Comparison of ENCODE assay signal across 1 cellular context in the genomic region with DNA sequence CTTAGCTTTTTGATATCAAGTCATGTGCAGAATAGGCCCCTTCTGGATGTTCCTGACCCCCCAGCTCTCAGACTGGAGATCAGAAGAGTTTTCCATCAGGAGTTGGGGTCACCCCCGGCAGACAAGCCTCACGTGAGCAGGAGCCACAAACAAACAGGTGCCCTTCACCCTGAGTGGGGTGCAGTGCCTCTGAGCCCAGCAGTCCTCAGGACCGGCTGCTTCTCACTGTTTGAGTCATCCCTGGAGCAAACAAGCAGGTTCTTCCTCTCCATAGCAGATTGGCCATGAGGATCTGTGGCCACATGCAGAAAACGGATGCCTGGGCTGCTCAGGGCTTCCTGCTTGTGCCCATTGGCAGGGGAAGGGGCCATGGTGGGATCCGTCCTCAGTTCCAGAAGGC.
TF ChIP-seq lines count a peak whose summit lies in the region.

No MANE protein-coding gene starts in this region.

TF ChIP-seq in endothelial cell of umbilical vein, 7 proteins besides CTCF, POLR2A, EP300 and RAD21:
- TF ChIP-seq GATA2 (IDR thresholded peaks at IDR 0.05; ENCODE audit: insufficient read depth, insufficient read length, low read depth, low read length) (no peak), FOS (IDR thresholded peaks at IDR 0.05; ENCODE audit: borderline replicate concordance, insufficient read depth, low read length) (no peak), MYC (IDR thresholded peaks at IDR 0.05; ENCODE audit: low read depth, low read length) (no peak), POLR2AphosphoS5 (IDR thresholded peaks at IDR 0.05; ENCODE audit: insufficient read depth, low read depth, low read length) (no peak), JUN (IDR thresholded peaks at IDR 0.05; ENCODE audit: borderline replicate concordance, insufficient read depth, insufficient read length, low read depth) (no peak), EZH2 (IDR thresholded peaks at IDR 0.05; ENCODE audit: borderline replicate concordance, low read depth, low read length, severe bottlenecking) (no peak)
- TF ChIP-seq, protein P1, sequence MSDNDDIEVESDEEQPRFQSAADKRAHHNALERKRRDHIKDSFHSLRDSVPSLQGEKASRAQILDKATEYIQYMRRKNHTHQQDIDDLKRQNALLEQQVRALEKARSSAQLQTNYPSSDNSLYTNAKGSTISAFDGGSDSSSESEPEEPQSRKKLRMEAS (IDR thresholded peaks at IDR 0.05; ENCODE audit: insufficient read depth, insufficient read length), result no peak
